ENCODE assay signal across 8 cellular contexts in the genomic region with DNA sequence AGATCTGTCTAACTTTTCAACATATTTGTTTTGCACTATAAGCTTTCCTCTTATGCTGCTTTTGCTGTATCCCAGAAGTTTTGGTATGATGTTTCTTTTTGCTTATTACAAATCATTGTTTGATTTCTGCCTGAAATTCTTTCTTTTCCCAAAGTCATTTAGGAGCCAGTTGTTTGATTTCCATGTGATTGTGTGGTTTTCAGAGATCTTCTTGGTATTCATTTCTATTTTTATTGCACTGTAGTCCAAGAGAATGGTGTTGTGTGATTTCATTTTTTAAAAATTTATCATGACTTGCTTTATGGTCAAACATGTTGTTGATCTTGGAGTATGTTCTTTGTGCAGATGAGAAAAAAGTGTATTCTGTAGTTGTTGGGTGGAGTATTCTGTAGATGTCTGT.
A peak's percentile ranks its signal among the peaks of the same experiment; 100 is the strongest.
DNase-seq lines count a peak whose midpoint lies in the region; TF ChIP-seq lines count a peak whose summit lies in the region.
"Not testable (repeated sequence)": the region's sequence is repeated elsewhere in the genome, so short reads cannot be mapped to it uniquely, and the experiment has no call there.

No MANE protein-coding gene starts in this region.

- not testable (repeated sequence) for H3K36me3 Mint-ChIP-seq in HFFc6 (ENCODE audit: low read depth)

- in situ Hi-C loops in astrocyte of the spinal cord (cut with HindIII; ENCODE audit: low sequenced_read_pairs) = not testable (repeated sequence)

- TF ChIP-seq CTCF in AG09309 (IDR thresholded peaks at IDR 0.05; ENCODE audit: control insufficient read depth, insufficient read depth, low read depth, low read length, missing control alignments); HFFc6 (IDR thresholded peaks at IDR 0.05); astrocyte of the spinal cord (IDR thresholded peaks at IDR 0.05; ENCODE audit: low read depth, low read length); fibroblast of mammary gland (conservative IDR thresholded peaks at IDR 0.05; ENCODE audit: control insufficient read depth, insufficient read depth, low read depth, low read length): not testable (repeated sequence)

- not testable (repeated sequence) for H3K4me3 Mint-ChIP-seq in HFFc6

- H3K9me3 Mint-ChIP-seq in HFFc6 = not testable (repeated sequence)

- H3K4me3 ChIP-seq in AG09309 (ENCODE audit: control insufficient read depth, low read depth, low read length); astrocyte of the spinal cord (ENCODE audit: low read depth, low read length); fibroblast of mammary gland (ENCODE audit: control insufficient read depth, low read depth, low read length): not testable (repeated sequence)

- H3K27ac Mint-ChIP-seq in HFFc6 = peak overlapping the region; percentile 40

- DNase-seq in AG09309 (ENCODE audit: low read depth) = peak; percentile 0
- peak; percentile 11 for DNase-seq in EL
- DNase-seq in HFFc6 = peak; percentile 0
- DNase-seq in M059J (ENCODE audit: low read depth) = peak; percentile 1
- DNase-seq in astrocyte of the spinal cord (ENCODE audit: low read depth, low spot score) = peak; percentile 1
- peak; percentile 0 for DNase-seq in fibroblast of mammary gland (ENCODE audit: low read depth)
- DNase-seq in myocyte (ENCODE audit: low read depth) = peak; percentile 66
- peak; percentile 31 for DNase-seq in stromal cell of bone marrow (ENCODE audit: low read depth)

- H3K4me1 Mint-ChIP-seq in HFFc6 (ENCODE audit: low read depth) = peaks cover 31% of the 10 kb centered on the region

- not testable (repeated sequence) for H3K27me3 Mint-ChIP-seq in HFFc6 (ENCODE audit: insufficient read depth)

Comparison
In these comparisons a context has a peak if more than half of its experiments do, and no peak if none do; other contexts are left out.
1. DNase-seq: peak in every context shown above with its lines; median percentile 66 in myocyte; 31 in stromal cell of bone marrow; 11 in EL; 1 in M059J; 1 in astrocyte of the spinal cord; 0 in AG09309; 0 in HFFc6; 0 in fibroblast of mammary gland.